In genomic region chr6:149896491-149896890, GRCh38 we compare ENCODE assay signal across 1 cellular context.
TF ChIP-seq lines count a peak whose summit lies in the region.

No MANE protein-coding gene starts in this region.

TF ChIP-seq in endothelial cell of umbilical vein, 7 proteins besides CTCF, POLR2A, EP300 and RAD21:
- TF ChIP-seq POLR2AphosphoS5 (IDR thresholded peaks at IDR 0.05; ENCODE audit: insufficient read depth, low read depth, low read length) (no peak), EZH2 (IDR thresholded peaks at IDR 0.05; ENCODE audit: borderline replicate concordance, low read depth, low read length, severe bottlenecking) (no peak), FOS (IDR thresholded peaks at IDR 0.05; ENCODE audit: borderline replicate concordance, insufficient read depth, low read length) (peak; percentile 38), MAX (IDR thresholded peaks at IDR 0.05; ENCODE audit: insufficient read depth, insufficient read length) (no peak)
